In genomic region chr7:44980393-44981034, GRCh38 we compare ENCODE assay signal across 8 cellular contexts. TPM values are rescaled to one million over a fixed set of nuclear protein-coding genes. Genes with fewer than 3 reads are reported as not detected.
DNase-seq lines count a peak whose midpoint lies in the region; ATAC-seq and TF ChIP-seq lines count a peak whose summit lies in the region.

No MANE protein-coding gene starts in this region.

- no peaks in the 10 kb centered on the region for H3K9me3 ChIP-seq in neural progenitor cell (ENCODE audit: low read depth)

- H3K4me3 Mint-ChIP-seq in neural progenitor cell = no peak overlapping the region

- no peaks in the 10 kb centered on the region for H3K9me3 Mint-ChIP-seq in neural progenitor cell

- peaks cover 40% of the 10 kb centered on the region for H3F3A ChIP-seq in neural progenitor cell (ENCODE audit: low read depth)

- DNase-seq in RPMI7951 (ENCODE audit: low read depth) = peak; percentile 93
- peak; percentile 57 for DNase-seq in astrocyte of the hippocampus (ENCODE audit: low read depth, low spot score)
- no peak for DNase-seq in neural progenitor cell (ENCODE audit: low spot score)
- no peak for DNase-seq in NCI-H2029 (lab: John Stamatoyannopoulos, UW)
- no peak for DNase-seq in NCI-H1694 treated with DMSO at 0.1 percent for 48 hours (lab: John Stamatoyannopoulos, UW)
- no peak for DNase-seq in DMS 273 (lab: John Stamatoyannopoulos, UW; ENCODE audit: unreplicated experiment)

- peaks cover 31% of the 10 kb centered on the region for H3K36me3 Mint-ChIP-seq in neural progenitor cell

- ATAC-seq in GM18520 (IDR thresholded peaks at IDR 0.05; ENCODE audit: unreplicated experiment) = peak; percentile 33
- ATAC-seq in HG02852 (IDR thresholded peaks at IDR 0.05; ENCODE audit: unreplicated experiment) = peak; percentile 42

- peaks cover 19% of the 10 kb centered on the region for H3K79me2 ChIP-seq in neural progenitor cell (ENCODE audit: low read depth)

- H2AFZ ChIP-seq in neural progenitor cell (replicated peaks) = no peak overlapping the region

- H3K27ac ChIP-seq in neural progenitor cell = no peak overlapping the region

- no peak overlapping the region for H3K9ac ChIP-seq in neural progenitor cell

- H3K27me3 Mint-ChIP-seq in neural progenitor cell (ENCODE audit: insufficient read depth, low read depth) = peaks cover 8% of the 10 kb centered on the region

- H3K4me1 Mint-ChIP-seq in neural progenitor cell = peaks cover 12% of the 10 kb centered on the region

- TF ChIP-seq CTCF in neural progenitor cell (IDR thresholded peaks at IDR 0.05) = no peak

- peaks cover 7% of the 10 kb centered on the region for H3K36me3 ChIP-seq in neural progenitor cell

- peaks cover 15% of the 10 kb centered on the region for H3K4me1 ChIP-seq in neural progenitor cell

- peak overlapping the region; percentile 63 for H3K27ac Mint-ChIP-seq in neural progenitor cell

- H3K27me3 ChIP-seq in neural progenitor cell = no peaks in the 10 kb centered on the region

- peaks cover 16% of the 10 kb centered on the region for H4K20me1 ChIP-seq in neural progenitor cell (ENCODE audit: low read depth)

- no peak overlapping the region for H3K4me3 ChIP-seq in neural progenitor cell

- no peak overlapping the region for H3K4me2 ChIP-seq in neural progenitor cell

RNA-seq across cellular contexts. Expression of gene MYO1G, which starts 1.7 kb away (rescaled TPM):
- under 0.01 TPM in 1 of 2 replicates, not detected in the other for total RNA-seq in RPMI7951 (2014; rRNA removed; shearing (Covaris generic))
- total RNA-seq in neural progenitor cell (ENCODE audit: low replicate concordance) = 0.03 TPM in 1 of 2 replicates, not detected in the other

RNA-seq across cellular contexts. Expression of gene CCM2, which starts 19.5 kb away (rescaled TPM):
- total RNA-seq in RPMI7951 (2014; rRNA removed; shearing (Covaris generic)) = 65.0 and 75.1 TPM in 2 replicates
- total RNA-seq in neural progenitor cell (ENCODE audit: low replicate concordance) = 21.8 and 37.5 TPM in 2 replicates

Comparison
In these comparisons a context has a peak if more than half of its experiments do, and no peak if none do; other contexts are left out.
1. DNase-seq: peak in RPMI7951 (single experiment) and astrocyte of the hippocampus (single experiment); none in neural progenitor cell (single experiment), NCI-H2029 (single experiment), NCI-H1694 treated with DMSO at 0.1 percent for 48 hours (single experiment) and DMS 273 (single experiment).